ENCODE assay signal across 1 cellular context in genomic region chr19:9494096-9494495, GRCh38.
TF ChIP-seq lines count a peak whose summit lies in the region.

No MANE protein-coding gene starts in this region.

TF ChIP-seq in K562, 482 proteins besides CTCF, POLR2A, EP300 and RAD21 (continued from another document):
- TF ChIP-seq ELK3 (CRISPR knock-in tag; IDR thresholded peaks at IDR 0.05) (no peak), SP2 (IDR thresholded peaks at IDR 0.05; ENCODE audit: extremely low read depth, low read depth, low read length, poor library complexity, severe bottlenecking) (no peak)
